11 cellular contexts compared by ENCODE assay signal in the genomic region with DNA sequence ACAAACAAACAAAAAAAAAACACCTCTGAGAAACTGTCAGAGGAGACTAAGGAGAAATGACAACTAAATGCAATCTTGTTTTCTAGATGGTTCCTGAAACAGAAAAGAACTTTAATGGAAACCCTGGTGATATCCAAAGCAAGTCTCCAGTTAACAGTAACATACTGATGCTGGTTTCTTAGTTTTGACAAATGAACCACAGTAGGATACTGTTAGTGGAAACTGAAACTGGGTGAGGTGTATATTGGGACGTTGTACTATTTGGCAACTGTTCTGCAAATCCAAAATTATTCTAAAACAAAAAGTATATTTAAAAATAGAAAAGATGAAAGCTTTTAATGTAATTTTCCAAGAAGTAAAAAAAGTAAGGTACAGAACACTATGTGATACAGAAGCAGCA. TPM values are rescaled to one million over a fixed set of nuclear protein-coding genes. Genes with fewer than 3 reads are reported as not detected.
DNase-seq lines count a peak whose midpoint lies in the region; ATAC-seq and TF ChIP-seq lines count a peak whose summit lies in the region.
"Had no signal": no experiment of that assay in that cellular context is flagged by ENCODE, and none has a peak within 500 bp of the region (broad histone marks: within the 10 kb centered on the region; RNA-seq: fewer than 3 reads in every experiment).

No MANE protein-coding gene starts in this region.

- peaks cover 14% of the 10 kb centered on the region for H3K9me3 Mint-ChIP-seq in activated CD4-positive, alpha-beta memory T cell treated with anti-CD3 and anti-CD28 coated beads for 36 hours
- H3K9me3 Mint-ChIP-seq: dendritic cell treated with granulocyte-macrophage colony-stimulating factor and Interleukin-4, amounts not matched to agents 40 ng/mL and 50 ng/mL, for 4 days had no signal

- H3K27ac Mint-ChIP-seq in activated CD4-positive, alpha-beta memory T cell treated with anti-CD3 and anti-CD28 coated beads for 36 hours = peak overlapping the region; percentile 28
- H3K27ac Mint-ChIP-seq: dendritic cell treated with granulocyte-macrophage colony-stimulating factor and Interleukin-4, amounts not matched to agents 40 ng/mL and 50 ng/mL, for 4 days had no signal

- H3K4me1 Mint-ChIP-seq in activated CD4-positive, alpha-beta memory T cell treated with anti-CD3 and anti-CD28 coated beads for 36 hours (ENCODE audit: low read depth) = peaks cover 52% of the 10 kb centered on the region

- peak; percentile 50 for ATAC-seq in GM19467 (IDR thresholded peaks at IDR 0.05; ENCODE audit: unreplicated experiment)
- ATAC-seq in HG03064 (IDR thresholded peaks at IDR 0.05; ENCODE audit: low read depth, unreplicated experiment) = peak; percentile 42

- no peak overlapping the region for H3K4me3 ChIP-seq in GM12865 (ENCODE audit: low read depth, low read length)
- H3K4me3 ChIP-seq: BLaER1 had no signal

- no peaks in the 10 kb centered on the region for H3K36me3 Mint-ChIP-seq in activated CD4-positive, alpha-beta memory T cell treated with anti-CD3 and anti-CD28 coated beads for 36 hours

- DNase-seq in GM12865 (ENCODE audit: low read depth) = peak; percentile 46
- DNase-seq in activated CD4-positive, alpha-beta memory T cell treated with anti-CD3 and anti-CD28 coated beads for 36 hours = no peak
- DNase-seq in activated gamma-delta T cell treated with Interleukin-2 at 50 U/mL for 16 hours = no peak
- no peak for DNase-seq in NCI-H226
- DNase-seq in KG1 (lab: John Stamatoyannopoulos, UW) = no peak
- DNase-seq in activated gamma-delta T cell (lab: John Stamatoyannopoulos, UW) = no peak
- DNase-seq: activated CD8-positive, alpha-beta memory T cell treated with anti-CD3 and anti-CD28 coated beads for 24 hours had no signal

- intact Hi-C loops in activated CD4-positive, alpha-beta memory T cell treated with anti-CD3 and anti-CD28 coated beads for 36 hours (cut with micrococcal nuclease) = loop anchor here (2.0 to 5.0 kb wide), 2 partner anchors 14 to 731 kb away; no protein-coding TSS in a partner anchor

- POLR2A ChIA-PET in activated CD4-positive, alpha-beta memory T cell treated with anti-CD3 and anti-CD28 coated beads for 36 hours (lab: Charles Lee) = no interaction called here

- no peak overlapping the region for H3K4me3 Mint-ChIP-seq in activated CD4-positive, alpha-beta memory T cell treated with anti-CD3 and anti-CD28 coated beads for 36 hours
- H3K4me3 Mint-ChIP-seq: dendritic cell treated with granulocyte-macrophage colony-stimulating factor and Interleukin-4, amounts not matched to agents 40 ng/mL and 50 ng/mL, for 4 days had no signal

- TF ChIP-seq CTCF in GM12865 (IDR thresholded peaks at IDR 0.05; ENCODE audit: insufficient read depth, low read depth, low read length, missing control alignments) = no peak

- H3K27me3 Mint-ChIP-seq in activated CD4-positive, alpha-beta memory T cell treated with anti-CD3 and anti-CD28 coated beads for 36 hours = no peaks in the 10 kb centered on the region
- H3K27me3 Mint-ChIP-seq: dendritic cell treated with granulocyte-macrophage colony-stimulating factor and Interleukin-4, amounts not matched to agents 40 ng/mL and 50 ng/mL, for 4 days had no signal

- CTCF ChIA-PET in activated CD4-positive, alpha-beta memory T cell treated with anti-CD3 and anti-CD28 coated beads for 36 hours (lab: Charles Lee) = interaction anchor here (1.3 kb wide), 1 partner anchor 9 kb away, joined by 4 read pairs; no protein-coding TSS in a partner anchor

RNA-seq across cellular contexts. Expression of gene SESTD1, which starts 11.4 kb away (rescaled TPM):
- total RNA-seq in activated CD4-positive, alpha-beta memory T cell treated with anti-CD3 and anti-CD28 coated beads for 36 hours = 10 to 100 TPM; 11.6 to 13.1 TPM
